In genomic region chr12:92735131-92735721, GRCh38 we compare ENCODE assay signal across 10 cellular contexts. TPM values are rescaled to one million over a fixed set of nuclear protein-coding genes. Genes with fewer than 3 reads are reported as not detected.
DNase-seq lines count a peak whose midpoint lies in the region; ATAC-seq lines count a peak whose summit lies in the region.
"Had no signal": no experiment of that assay in that cellular context is flagged by ENCODE, and none has a peak within 500 bp of the region (broad histone marks: within the 10 kb centered on the region; RNA-seq: fewer than 3 reads in every experiment).

No MANE protein-coding gene starts in this region.

- H3K9me3 ChIP-seq in SJCRH30 (replicated peaks), result no peaks in the 10 kb centered on the region
- no peaks in the 10 kb centered on the region for H3K9me3 ChIP-seq in Karpas-422 (ENCODE audit: low read length)

- intact Hi-C loops in Right ventricle myocardium inferior (cut with DNase I) (no loop called here), cardiac septum (cut with DNase I) (no loop called here), left ventricle myocardium superior (cut with micrococcal nuclease) (no loop called here)

- H3K27ac ChIP-seq in SJCRH30 (no peak overlapping the region), Karpas-422 (ENCODE audit: low read length) (no peak overlapping the region)

- DNase-seq in Right ventricle myocardium inferior (ENCODE audit: missing footprints) (no peak), cardiac septum (ENCODE audit: low spot score) (no peak), SJCRH30 (peak; percentile 18 to 45), left ventricle myocardium superior (no peak), GOT3 (lab: John Stamatoyannopoulos, UW) (no peak), Karpas-422 (no peak)
- DNase-seq: NCI-H146 had no signal

- no peak overlapping the region for H3K4me3 Mint-ChIP-seq in stimulated activated memory B cell treated with anti-CD40 and anti-IgM and Interleukin-4, amounts not matched to agents 10 μg/mL and 1 μg/mL and 100 μg/mL, for 72 hours
- H3K4me3 Mint-ChIP-seq: central memory CD8-positive, alpha-beta T cell had no signal

- H3K36me3 Mint-ChIP-seq in stimulated activated memory B cell treated with anti-CD40 and anti-IgM and Interleukin-4, amounts not matched to agents 10 μg/mL and 1 μg/mL and 100 μg/mL, for 72 hours, result peaks cover 41% of the 10 kb centered on the region

- no peak overlapping the region for H3K27ac Mint-ChIP-seq in stimulated activated memory B cell treated with anti-CD40 and anti-IgM and Interleukin-4, amounts not matched to agents 10 μg/mL and 1 μg/mL and 100 μg/mL, for 72 hours

- H3K4me1 ChIP-seq in SJCRH30 (peaks cover 24% of the 10 kb centered on the region), Karpas-422 (ENCODE audit: low read length) (no peaks in the 10 kb centered on the region)

- no peaks in the 10 kb centered on the region for H3K9me2 ChIP-seq in Karpas-422 (replicated peaks; ENCODE audit: insufficient read depth, low read length)

- H3K4me3 ChIP-seq in SJCRH30 (no peak overlapping the region), Karpas-422 (ENCODE audit: low read length) (no peak overlapping the region)

- H3K4me2 ChIP-seq in Karpas-422 (ENCODE audit: low read depth, low read length, poor library complexity, severe bottlenecking), result no peak overlapping the region

- H3K9ac ChIP-seq in Karpas-422 (ENCODE audit: low read length), result no peak overlapping the region

- no peaks in the 10 kb centered on the region for H3K27me3 Mint-ChIP-seq in stimulated activated memory B cell treated with anti-CD40 and anti-IgM and Interleukin-4, amounts not matched to agents 10 μg/mL and 1 μg/mL and 100 μg/mL, for 72 hours

- no peak overlapping the region for H2AFZ ChIP-seq in Karpas-422 (ENCODE audit: low read length)

- H3K36me3 ChIP-seq in SJCRH30 (no peaks in the 10 kb centered on the region), Karpas-422 (ENCODE audit: insufficient read depth, low read length) (no peaks in the 10 kb centered on the region)

- H3K9me3 Mint-ChIP-seq in stimulated activated memory B cell treated with anti-CD40 and anti-IgM and Interleukin-4, amounts not matched to agents 10 μg/mL and 1 μg/mL and 100 μg/mL, for 72 hours, result no peaks in the 10 kb centered on the region
- H3K9me3 Mint-ChIP-seq: central memory CD8-positive, alpha-beta T cell had no signal

- H3K79me2 ChIP-seq in Karpas-422 (ENCODE audit: low read length), result no peaks in the 10 kb centered on the region

- peaks cover 6% of the 10 kb centered on the region for H3K4me1 Mint-ChIP-seq in stimulated activated memory B cell treated with anti-CD40 and anti-IgM and Interleukin-4, amounts not matched to agents 10 μg/mL and 1 μg/mL and 100 μg/mL, for 72 hours
- H3K4me1 Mint-ChIP-seq: central memory CD8-positive, alpha-beta T cell had no signal

- no peaks in the 10 kb centered on the region for H4K20me1 ChIP-seq in Karpas-422 (ENCODE audit: insufficient read depth, low read depth, low read length)

- peak; percentile 70 for ATAC-seq in Right ventricle myocardium inferior
- peak; percentile 80 for ATAC-seq in left ventricle myocardium superior
- ATAC-seq in HG03045 (IDR thresholded peaks at IDR 0.05; ENCODE audit: unreplicated experiment), result no peak
- no peak for ATAC-seq in stimulated activated memory B cell treated with anti-CD40 and anti-IgM and Interleukin-4, amounts not matched to agents 10 μg/mL and 1 μg/mL and 100 μg/mL, for 72 hours

- H3K27me3 ChIP-seq in SJCRH30 (no peaks in the 10 kb centered on the region), Karpas-422 (ENCODE audit: low read length) (no peaks in the 10 kb centered on the region)

RNA-seq across cellular contexts. Expression of gene PLEKHG7, which starts 32.4 kb away (rescaled TPM):
- total RNA-seq in Right ventricle myocardium inferior (not detected), cardiac septum (not detected), left ventricle myocardium superior (not detected)
- total RNA-seq in SJCRH30 (2014; rRNA removed; shearing (Covaris generic)), result not detected in 2 replicates
- total RNA-seq in Karpas-422 (2014; rRNA removed; shearing (Covaris generic); ENCODE audit: low replicate concordance), result not detected in 2 replicates

Comparison
In these comparisons a context has a peak if more than half of its experiments do, and no peak if none do; other contexts are left out.
1. ATAC-seq: peak in Right ventricle myocardium inferior (single experiment) and left ventricle myocardium superior (single experiment); none in HG03045 (single experiment) and stimulated activated memory B cell treated with anti-CD40 and anti-IgM and Interleukin-4, amounts not matched to agents 10 μg/mL and 1 μg/mL and 100 μg/mL, for 72 hours (single experiment).
2. DNase-seq: peak in SJCRH30 (2 of 2); none in Right ventricle myocardium inferior (single experiment), cardiac septum (single experiment), left ventricle myocardium superior (single experiment), GOT3 (single experiment) and Karpas-422 (single experiment).